Comparison of ENCODE assay signal across 10 cellular contexts in genomic region chr19:1245468-1245867, GRCh38. TPM values are rescaled to one million over a fixed set of nuclear protein-coding genes. Genes with fewer than 3 reads are reported as not detected.
DNase-seq lines count a peak whose midpoint lies in the region; ATAC-seq and TF ChIP-seq lines count a peak whose summit lies in the region.
"Had no signal": no experiment of that assay in that cellular context is flagged by ENCODE, and none has a peak within 500 bp of the region (broad histone marks: within the 10 kb centered on the region; RNA-seq: fewer than 3 reads in every experiment).

No MANE protein-coding gene starts in this region.

- H3K9me3 ChIP-seq in mammary epithelial cell (replicated peaks; ENCODE audit: insufficient read depth, low read length) = no peaks in the 10 kb centered on the region
- H3K9me3 ChIP-seq in mesenchymal stem cell (ENCODE audit: control insufficient read depth, low read length) = no peaks in the 10 kb centered on the region
- no peaks in the 10 kb centered on the region for H3K9me3 ChIP-seq in upper lobe of left lung

- peaks cover 4% of the 10 kb centered on the region for H4K20me1 ChIP-seq in mammary epithelial cell (ENCODE audit: insufficient read depth, low read length)

- in situ Hi-C loops in mammary epithelial cell (cut with MboI; ENCODE audit: low sequenced_read_pairs in 2 of 2) = no loop called here

- H3K9ac ChIP-seq in mammary epithelial cell (ENCODE audit: insufficient read depth, low read length) (no peak overlapping the region), mesenchymal stem cell (ENCODE audit: low read length) (peak overlapping the region; percentile 68)

- no peak for TF ChIP-seq POLR2A in upper lobe of left lung (IDR thresholded peaks at IDR 0.05)

- no peak overlapping the region for H2BK120ac ChIP-seq in mesenchymal stem cell (ENCODE audit: low read depth, low read length)

- peak overlapping the region in 1 of 2 experiments; percentile 31 for H3K23ac ChIP-seq in mesenchymal stem cell (ENCODE audit: low read length in 2 of 2)

- H2BK12ac ChIP-seq in mesenchymal stem cell (ENCODE audit: low read length in 2 of 2) = peak overlapping the region in 1 of 2 experiments; percentile 83

- DNase-seq in mammary epithelial cell (no peak), mesenchymal stem cell (no peak), upper lobe of left lung (peak in 1 of 2 donors; percentile 79)
- no peak for DNase-seq in activated CD4-positive, alpha-beta T cell treated with anti-CD3 and anti-CD28 coated beads for 1 hour
- DNase-seq: activated T-cell treated with anti-CD3 and anti-CD28 coated beads for 4 hours, DND-41, GOT3, naive B cell, NCI-H748 treated with DMSO at 0.1 percent for 48 hours had no signal

- H2AFZ ChIP-seq in mammary epithelial cell (ENCODE audit: low read depth, low read length) = no peak overlapping the region
- H2AFZ ChIP-seq in mesenchymal stem cell (ENCODE audit: low read depth, low read length) = no peak overlapping the region

- dilution Hi-C loops in mammary epithelial cell (cut with HindIII; ENCODE audit: low sequenced_read_pairs) = no loop called here

- CTCF ChIA-PET in mammary epithelial cell (lab: Charles Lee; ENCODE audit: low non-redundant PET) = no interaction called here

- WGBS in mammary epithelial cell (ENCODE audit: low coverage, missing lambda C conversion rate) = 30% methylated on average over 1 of the region's 15 CpGs
- WGBS in mesenchymal stem cell = 88% methylated on average over 15 of the region's 15 CpGs
- 79% methylated on average over 15 of the region's 15 CpGs; no CpG with 5 or more reads in 1 of the 2 donors for WGBS in upper lobe of left lung, 2 donors

- no peak for TF ChIP-seq EP300 in upper lobe of left lung (IDR thresholded peaks at IDR 0.05)

- peak overlapping the region; percentile 27 for H4K8ac ChIP-seq in mesenchymal stem cell (ENCODE audit: low read length)

- H3K36me3 ChIP-seq in mammary epithelial cell (ENCODE audit: insufficient read depth, low read length) (no peaks in the 10 kb centered on the region), mesenchymal stem cell (ENCODE audit: control insufficient read depth in 1 of 2, insufficient read depth in 2 of 2, low read depth in 1 of 2, low read length in 2 of 2) (peaks cover 5 to 37% of the 10 kb centered on the region in 2 experiments), upper lobe of left lung (peaks cover 0 to 9% (median 3%) of the 10 kb centered on the region in 4 donors)

- no peak for TF ChIP-seq CTCF in mammary epithelial cell (conservative IDR thresholded peaks at IDR 0.05 in 1 of 2, IDR thresholded peaks at IDR 0.05 in 1 of 2; ENCODE audit: extremely low read depth in 1 of 2, insufficient read depth in 1 of 2, low read depth in 1 of 2, low read length in 2 of 2)
- no peak for TF ChIP-seq CTCF in upper lobe of left lung (IDR thresholded peaks at IDR 0.05)

- peak overlapping the region; percentile 77 for H4K91ac ChIP-seq in mesenchymal stem cell (ENCODE audit: low read length)

- no peak overlapping the region for H3K27ac ChIP-seq in mammary epithelial cell (ENCODE audit: insufficient read depth, low read depth, low read length)
- H3K27ac ChIP-seq in mesenchymal stem cell (ENCODE audit: low read length, poor library complexity, severe bottlenecking) = no peak overlapping the region
- peak overlapping the region; percentile 84 to 100 (median 90) for H3K27ac ChIP-seq in upper lobe of left lung

- peaks cover 22% of the 10 kb centered on the region for H3K79me1 ChIP-seq in mesenchymal stem cell (replicated peaks; ENCODE audit: low read length, poor library complexity, severe bottlenecking)

- H3K4me1 ChIP-seq in mammary epithelial cell (ENCODE audit: insufficient read depth, low read length) (peaks cover 42% of the 10 kb centered on the region), mesenchymal stem cell (ENCODE audit: control insufficient read depth, insufficient read depth, low read depth, low read length) (peaks cover 55% of the 10 kb centered on the region), upper lobe of left lung (peaks cover 67 to 71% (median 69%) of the 10 kb centered on the region in 4 donors)

- H3K79me2 ChIP-seq in mammary epithelial cell (ENCODE audit: insufficient read depth, low read length) = peaks cover 44% of the 10 kb centered on the region

- H3K4me3 ChIP-seq in mammary epithelial cell (replicated peaks in 1 of 3; ENCODE audit: insufficient read depth in 1 of 3, low read depth in 2 of 3, low read length in 3 of 3) (no peak overlapping the region), mesenchymal stem cell (ENCODE audit: insufficient read depth in 1 of 2, low read depth in 1 of 2, low read length in 2 of 2) (no peak overlapping the region), upper lobe of left lung (peak overlapping the region in 2 of 4 donors; percentile 27 to 39)

- H3K27me3 ChIP-seq in mammary epithelial cell (ENCODE audit: insufficient read depth, low read length) (no peaks in the 10 kb centered on the region), mesenchymal stem cell (ENCODE audit: control insufficient read depth in 1 of 2, insufficient read depth in 1 of 2, low read length in 2 of 2) (no peaks in the 10 kb centered on the region), upper lobe of left lung (no peaks in the 10 kb centered on the region)

- H3K14ac ChIP-seq in mesenchymal stem cell (ENCODE audit: low read length in 2 of 2) = no peak overlapping the region

- peak overlapping the region in 1 of 2 experiments; percentile 85 for H3K4ac ChIP-seq in mesenchymal stem cell (ENCODE audit: low read depth in 1 of 2, low read length in 2 of 2)

- no TSS peak for BruUV-seq in mammary epithelial cell (replicated peaks; lab: Mats Ljungman, UMichigan)

- peak overlapping the region; percentile 9 for H2AK5ac ChIP-seq in mesenchymal stem cell (ENCODE audit: low read length, severe bottlenecking)

- H3K4me2 ChIP-seq in mammary epithelial cell (ENCODE audit: insufficient read depth, low read depth, low read length) (peak overlapping the region; percentile 69), mesenchymal stem cell (ENCODE audit: low read length, poor library complexity, severe bottlenecking) (no peak overlapping the region)

- H2BK5ac ChIP-seq in mesenchymal stem cell (ENCODE audit: low read depth, low read length, poor library complexity, severe bottlenecking) = no peak overlapping the region

- intact Hi-C loops in mammary epithelial cell (cut with micrococcal nuclease) = no loop called here

- ATAC-seq in upper lobe of left lung (ENCODE audit: low FRiP score in 2 of 2) (no peak), GM18858 (IDR thresholded peaks at IDR 0.05; ENCODE audit: unreplicated experiment) (no peak)

- H3K18ac ChIP-seq in mesenchymal stem cell (ENCODE audit: low read depth in 1 of 2, low read length in 2 of 2) = peak overlapping the region in 1 of 2 experiments; percentile 77

- peak overlapping the region; percentile 77 for H2BK15ac ChIP-seq in mesenchymal stem cell (ENCODE audit: low read depth, poor library complexity, severe bottlenecking)

RNA-seq across cellular contexts. Expression of gene MIDN, which starts 2.9 kb away (rescaled TPM):
- total RNA-seq in mammary epithelial cell = 10 to 100 TPM; 17.5 to 73.8 TPM
- 19.1 TPM for polyA plus RNA-seq in mammary epithelial cell
- polyA minus RNA-seq in mammary epithelial cell = 26.2 TPM
- 58.6 TPM for polyA plus RNA-seq in mesenchymal stem cell (2013, experiment 1 of 2)
- polyA plus RNA-seq in mesenchymal stem cell (2013, experiment 2 of 2) = 58.0 TPM
- 100 to 1,000 TPM in 2 of 6 donors, 10 to 100 TPM in 4; 33.5 to 176 (median 75.9) TPM for total RNA-seq in upper lobe of left lung

RNA-seq across cellular contexts. Expression of gene ATP5F1D, which starts 3.9 kb away (rescaled TPM):
- 100 to 1,000 TPM in 1 of 2 donors, 10 to 100 TPM in 1; 12.3 to 198 TPM for total RNA-seq in mammary epithelial cell
- 137 TPM for polyA plus RNA-seq in mammary epithelial cell
- 24.2 TPM for polyA minus RNA-seq in mammary epithelial cell
- 121 TPM for polyA plus RNA-seq in mesenchymal stem cell (2013, experiment 1 of 2)
- 127 TPM for polyA plus RNA-seq in mesenchymal stem cell (2013, experiment 2 of 2)
- 100 to 1,000 TPM in 3 of 6 donors, 10 to 100 TPM in 3; 56.0 to 187 (median 113) TPM for total RNA-seq in upper lobe of left lung

RNA-seq across cellular contexts. Expression of gene CBARP, which starts 7.7 kb away (rescaled TPM):
- 1 to 10 TPM; 5.8 to 7.3 TPM for total RNA-seq in mammary epithelial cell
- polyA plus RNA-seq in mammary epithelial cell = 0.88 TPM
- polyA minus RNA-seq in mammary epithelial cell = 1.1 TPM
- polyA plus RNA-seq in mesenchymal stem cell (2013, experiment 1 of 2) = 8.1 TPM
- 8.0 TPM for polyA plus RNA-seq in mesenchymal stem cell (2013, experiment 2 of 2)
- 1 to 10 TPM in 3 of 6 donors, under 1 TPM in 1, not detected in 2; 0.30 to 1.8 (median 1.0) TPM for total RNA-seq in upper lobe of left lung

RNA-seq across cellular contexts. Expression of gene CIRBP, which starts 23.7 kb away (rescaled TPM):
- total RNA-seq in mammary epithelial cell (100 to 1,000 TPM; 196 to 221 TPM), upper lobe of left lung (1,000 to 10,000 TPM in 1 of 6 donors, 100 to 1,000 TPM in 5; 326 to 1,348 (median 441) TPM)
- 132 TPM for polyA plus RNA-seq in mammary epithelial cell
- 125 TPM for polyA minus RNA-seq in mammary epithelial cell
- polyA plus RNA-seq in mesenchymal stem cell (2013, experiment 1 of 2) = 118 TPM
- 120 TPM for polyA plus RNA-seq in mesenchymal stem cell (2013, experiment 2 of 2)

RNA-seq across cellular contexts. Expression of gene FAM174C, which starts 29.9 kb away (rescaled TPM):
- 10 to 100 TPM; 22.8 to 60.1 TPM for total RNA-seq in mammary epithelial cell
- 53.3 TPM for polyA plus RNA-seq in mammary epithelial cell
- 13.1 TPM for polyA minus RNA-seq in mammary epithelial cell
- polyA plus RNA-seq in mesenchymal stem cell (2013, experiment 1 of 2) = 60.2 TPM
- 59.6 TPM for polyA plus RNA-seq in mesenchymal stem cell (2013, experiment 2 of 2)
- 10 to 100 TPM; 43.0 to 85.3 (median 59.6) TPM for total RNA-seq in upper lobe of left lung

Comparison
In these comparisons a context has a peak if more than half of its experiments do, and no peak if none do; other contexts are left out.
1. H3K27ac ChIP-seq: peak in upper lobe of left lung (4 of 4); none in mammary epithelial cell (single experiment) and mesenchymal stem cell (single experiment).